Comparison of ENCODE assay signal across 30 cellular contexts in the genomic region with DNA sequence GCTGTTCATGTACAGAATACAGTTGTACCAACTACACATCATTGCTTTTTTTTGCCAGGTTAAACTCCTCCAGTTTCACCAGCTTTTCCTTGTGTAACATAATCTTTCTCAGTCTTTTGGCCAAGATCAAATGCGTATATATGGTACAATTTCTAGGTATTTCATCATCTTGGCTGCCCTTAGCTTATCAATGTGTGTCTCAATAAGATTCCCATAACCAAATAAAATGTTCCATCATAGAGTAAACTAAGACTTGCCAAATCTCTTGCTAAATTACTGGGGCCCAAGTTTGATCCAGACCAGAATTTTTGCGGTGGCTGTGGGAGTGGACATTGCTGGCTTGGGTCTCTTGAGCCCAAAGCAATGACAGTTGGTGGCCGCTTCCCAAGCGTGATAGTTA.
"Had no signal": no experiment of that assay in that cellular context is flagged by ENCODE, and none has a peak within 500 bp of the region (broad histone marks: within the 10 kb centered on the region; RNA-seq: fewer than 3 reads in every experiment).

No MANE protein-coding gene starts in this region.

- H3K36me3 ChIP-seq: brain microvascular endothelial cell, MG63, SJCRH30 had no signal

- H3K27ac ChIP-seq: brain microvascular endothelial cell, SJCRH30, SK-N-MC had no signal

- H3K4me1 ChIP-seq: SJCRH30 had no signal

- H3K4me3 ChIP-seq: MG63, SJCRH30, SK-N-MC had no signal

- FAIRE-seq: TTC549 had no signal

- DNase-seq: activated CD4-positive, alpha-beta T cell treated with anti-CD3 and anti-CD28 coated beads, Interleukin-2, amount 10 ng/mL, durations not matched to agents 24 days and 14 days; activated CD4-positive, alpha-beta T cell treated with anti-CD3 and anti-CD28 coated beads, Interleukin-2, amount 50 U/mL, for 4 hours; activated effector memory CD4-positive, alpha-beta T cell treated with anti-CD3 and anti-CD28 coated beads, Interleukin-2, amount 50 U/mL, for 16 hours; activated naive CD4-positive, alpha-beta T cell; activated naive CD4-positive, alpha-beta T cell treated with anti-CD3 and anti-CD28 coated beads, Interleukin-2, amount 50 U/mL, for 16 hours; activated naive CD8-positive, alpha-beta T cell treated with anti-CD3 and anti-CD28 coated beads for 36 hours; activated T-cell treated with anti-CD3 and anti-CD28 coated beads, Interleukin-2, amount 50 U/mL, for 1 hour; activated T-cell treated with anti-CD3 and anti-CD28 coated beads, Interleukin-2, amount 50 U/mL, for 72 hours; amniotic stem cell; aorta; brain microvascular endothelial cell; central memory CD4-positive, alpha-beta T cell; Kasumi-1; KBM-7; MG63; NCI-H1048; NCI-H1105 treated with DMSO at 0.1 percent for 48 hours; NCI-H1436; NCI-H1694 treated with DMSO at 0.1 percent for 48 hours; NCI-H2029; NCI-H345; NCI-H510A; NCI-H526; NCI-H748 treated with DMSO at 0.1 percent for 48 hours; Right ventricle myocardium superior; SJCRH30 had no signal

- H3K27me3 ChIP-seq: brain microvascular endothelial cell, MG63, SJCRH30 had no signal

- ATAC-seq: activated CD8-positive, alpha-beta T cell treated with anti-CD3 and anti-CD28 coated beads for 36 hours; activated T-helper 17 cell treated with anti-CD3 and anti-CD28 coated beads, Interleukin-2, amount 50 U/mL, for 72 hours had no signal
